In the genomic region with DNA sequence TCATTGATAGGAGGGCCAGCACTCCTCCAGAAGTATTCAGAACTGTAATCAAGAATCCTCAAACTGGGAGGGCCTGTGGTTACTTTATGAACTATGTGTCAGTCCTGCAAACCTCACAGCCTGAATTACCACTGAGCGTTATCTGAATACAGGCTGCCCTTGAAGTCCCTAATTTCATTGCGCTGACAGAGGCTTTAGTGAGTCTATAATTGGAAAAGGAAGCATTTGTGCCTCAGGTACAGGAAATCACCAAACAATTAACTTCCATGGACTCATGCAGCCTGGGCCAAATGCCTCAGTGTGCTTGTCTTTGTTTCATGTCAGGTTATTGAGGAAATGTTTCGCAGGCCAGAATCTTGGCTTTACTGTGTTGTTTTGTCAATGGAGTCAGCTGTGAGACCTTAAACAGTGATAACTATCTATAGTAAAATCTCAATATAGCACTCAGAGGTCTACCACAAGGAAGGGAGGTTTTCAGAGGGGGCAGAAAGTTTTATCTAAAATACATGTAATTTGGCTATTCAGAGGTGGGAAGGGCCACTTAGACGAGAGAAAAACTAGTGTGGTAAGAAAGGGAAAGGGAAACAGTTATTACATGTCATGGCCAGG, we compare ENCODE assay signal across 15 cellular contexts. TPM values are rescaled to one million over a fixed set of nuclear protein-coding genes. Genes with fewer than 3 reads are reported as not detected.
DNase-seq lines count a peak whose midpoint lies in the region; ATAC-seq and TF ChIP-seq lines count a peak whose summit lies in the region.
"Had no signal": no experiment of that assay in that cellular context is flagged by ENCODE, and none has a peak within 500 bp of the region (broad histone marks: within the 10 kb centered on the region; RNA-seq: fewer than 3 reads in every experiment).

No MANE protein-coding gene starts in this region.

- H3K4me1 Mint-ChIP-seq in brain (peaks cover 33% of the 10 kb centered on the region), nephron progenitor cell (peaks cover 13% of the 10 kb centered on the region), glutamatergic neuron (ENCODE audit: low read depth, unreplicated experiment) (peaks cover 3% of the 10 kb centered on the region)

- DNase-seq in Daoy (ENCODE audit: low read depth) = peak; percentile 58
- peak; percentile 22 for DNase-seq in NCI-H146 treated with DMSO at 0.1 percent for 48 hours (lab: John Stamatoyannopoulos, UW; ENCODE audit: unreplicated experiment)
- no peak for DNase-seq in nephron progenitor cell
- no peak for DNase-seq in glutamatergic neuron
- DNase-seq in MV-4-11 (lab: John Stamatoyannopoulos, UW) = no peak
- no peak for DNase-seq in erythroblast (lab: John Stamatoyannopoulos, UW)
- DNase-seq: activated CD4-positive, alpha-beta memory T cell treated with anti-CD3 and anti-CD28 coated beads, Interleukin-2, amount 10 ng/mL, durations not matched to agents 7 days and 5 days; activated effector memory CD4-positive, alpha-beta T cell treated with Interleukin-2 at 50 U/mL for 16 hours; caudate nucleus; NCI-H187; right lobe of liver; T-cell had no signal

- no peaks in the 10 kb centered on the region for H3K27me3 Mint-ChIP-seq in brain
- peaks cover 3% of the 10 kb centered on the region for H3K27me3 Mint-ChIP-seq in nephron progenitor cell (ENCODE audit: low read depth, poor library complexity)
- peaks cover 2% of the 10 kb centered on the region for H3K27me3 Mint-ChIP-seq in glutamatergic neuron (ENCODE audit: unreplicated experiment)

- H3K4me3 Mint-ChIP-seq in brain (no peak overlapping the region), nephron progenitor cell (no peak overlapping the region), glutamatergic neuron (ENCODE audit: unreplicated experiment) (no peak overlapping the region)
- H3K4me3 Mint-ChIP-seq: activated CD4-positive, alpha-beta memory T cell treated with anti-CD3 and anti-CD28 coated beads, Interleukin-2, amount 10 ng/mL, durations not matched to agents 7 days and 5 days; T-cell had no signal

- TF ChIP-seq CTCF in brain (conservative IDR thresholded peaks at IDR 0.05) = no peak
- TF ChIP-seq CTCF in nephron progenitor cell (IDR thresholded peaks at IDR 0.05) = no peak
- TF ChIP-seq CTCF in glutamatergic neuron (IDR thresholded peaks at IDR 0.05; ENCODE audit: partially characterized antibody, unreplicated experiment) = no peak

- H3K9me3 Mint-ChIP-seq in brain = no peaks in the 10 kb centered on the region
- no peaks in the 10 kb centered on the region for H3K9me3 Mint-ChIP-seq in nephron progenitor cell
- H3K9me3 Mint-ChIP-seq in glutamatergic neuron (ENCODE audit: unreplicated experiment) = peaks cover 1% of the 10 kb centered on the region
- H3K9me3 Mint-ChIP-seq: activated CD4-positive, alpha-beta memory T cell treated with anti-CD3 and anti-CD28 coated beads, Interleukin-2, amount 10 ng/mL, durations not matched to agents 7 days and 5 days; T-cell had no signal

- no peak for ATAC-seq in HG03175 (IDR thresholded peaks at IDR 0.05; ENCODE audit: unreplicated experiment)
- ATAC-seq: esophagus mucosa, right lobe of liver, T-cell had no signal

- H3K36me3 Mint-ChIP-seq in brain (no peaks in the 10 kb centered on the region), nephron progenitor cell (ENCODE audit: low read depth) (no peaks in the 10 kb centered on the region), glutamatergic neuron (ENCODE audit: unreplicated experiment) (no peaks in the 10 kb centered on the region)
- H3K36me3 Mint-ChIP-seq: T-cell had no signal

- TF ChIP-seq POLR2A in erythroblast (IDR thresholded peaks at IDR 0.05; ENCODE audit: low read length) = no peak

- H3K27ac Mint-ChIP-seq in brain (peak overlapping the region in 4 of 5 experiments; percentile 22 to 49 (median 38)), nephron progenitor cell (peak overlapping the region; percentile 1), glutamatergic neuron (ENCODE audit: unreplicated experiment) (no peak overlapping the region)
- H3K27ac Mint-ChIP-seq: activated CD4-positive, alpha-beta memory T cell treated with anti-CD3 and anti-CD28 coated beads, Interleukin-2, amount 10 ng/mL, durations not matched to agents 7 days and 5 days; T-cell had no signal

RNA-seq across cellular contexts. Expression of gene DOCK7, which starts 32.9 kb away (rescaled TPM):
- total RNA-seq in Daoy (2014; rRNA removed; shearing (Covaris generic)) = 51.0 and 61.8 TPM in 2 replicates
- polyA plus RNA-seq in brain (ENCODE audit: insufficient read depth, low read depth, low replicate concordance) = 17.5 TPM
- 70.8 TPM for total RNA-seq in glutamatergic neuron (ENCODE audit: unreplicated experiment)

Comparison
In these comparisons a context has a peak if more than half of its experiments do, and no peak if none do; other contexts are left out.
1. DNase-seq: peak in Daoy (single experiment) and NCI-H146 treated with DMSO at 0.1 percent for 48 hours (single experiment); none in nephron progenitor cell (single experiment), glutamatergic neuron (single experiment), MV-4-11 (single experiment) and erythroblast (0 of 2).